ENCODE assay signal across 13 cellular contexts in the genomic region with DNA sequence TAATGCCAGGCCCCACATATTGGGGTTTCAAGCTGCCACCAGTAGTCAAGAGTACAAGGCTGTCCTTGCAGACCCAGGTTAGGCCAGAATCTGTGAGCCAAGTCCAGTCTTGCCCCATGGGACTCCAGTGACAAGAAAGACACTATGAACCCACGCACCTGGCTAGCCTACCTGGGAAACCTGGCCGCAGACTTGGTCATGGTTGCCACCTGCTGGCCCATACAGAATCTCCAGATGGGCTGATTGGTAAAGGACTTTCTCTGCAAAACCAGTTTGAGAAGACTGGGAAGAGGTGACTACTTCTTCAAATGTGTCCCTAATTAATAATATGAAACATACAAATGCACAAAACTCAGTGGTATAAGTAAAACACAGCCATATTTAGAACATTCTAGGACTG.
DNase-seq lines count a peak whose midpoint lies in the region; ATAC-seq and TF ChIP-seq lines count a peak whose summit lies in the region.
"Had no signal": no experiment of that assay in that cellular context is flagged by ENCODE, and none has a peak within 500 bp of the region (broad histone marks: within the 10 kb centered on the region; RNA-seq: fewer than 3 reads in every experiment).

No MANE protein-coding gene starts in this region.

- DNase-seq in H7 (peak; percentile 6), NCI-H2171 treated with DMSO at 0.1 percent for 48 hours (lab: John Stamatoyannopoulos, UW) (peak; percentile 65), chondrocyte (ENCODE audit: low spot score) (no peak), uterus (no peak), amygdala (lab: John Stamatoyannopoulos, UW) (no peak), esophagus squamous epithelium (lab: John Stamatoyannopoulos, UW) (no peak)
- DNase-seq: glutamatergic neuron, occipital lobe, spleen had no signal

- TF ChIP-seq CTCF in chondrocyte (IDR thresholded peaks at IDR 0.05), result peak; percentile 49
- peak; percentile 38 for TF ChIP-seq CTCF in liver (IDR thresholded peaks at IDR 0.05; ENCODE audit: low read depth, low read length, missing input control)
- no peak for TF ChIP-seq CTCF in uterus (IDR thresholded peaks at IDR 0.05)
- TF ChIP-seq CTCF in esophagus squamous epithelium (IDR thresholded peaks at IDR 0.05), result peak in 2 of 6 experiments; percentile 20 to 33

- peaks cover 1% of the 10 kb centered on the region for H3K36me3 Mint-ChIP-seq in chondrocyte (ENCODE audit: low read depth)

- H3K27me3 ChIP-seq in H7 (ENCODE audit: control insufficient read depth, insufficient read depth, low read length) (no peaks in the 10 kb centered on the region), liver (ENCODE audit: control insufficient read depth in 4 of 4, insufficient read depth in 4 of 4, low read length in 3 of 4) (no peaks in the 10 kb centered on the region), uterus (no peaks in the 10 kb centered on the region), esophagus squamous epithelium (no peaks in the 10 kb centered on the region)
- H3K27me3 ChIP-seq: spleen had no signal

- 75% methylated on average over 2 of the region's 2 CpGs for WGBS in liver
- 50 to 60% methylated on average over 1 of the region's 2 CpGs for WGBS in esophagus squamous epithelium, 2 donors

- no peak for TF ChIP-seq POLR2A in uterus (IDR thresholded peaks at IDR 0.05)
- TF ChIP-seq POLR2A in esophagus squamous epithelium (IDR thresholded peaks at IDR 0.05), result no peak

- H3K27ac Mint-ChIP-seq in chondrocyte (ENCODE audit: unreplicated experiment), result no peak overlapping the region
- H3K27ac Mint-ChIP-seq: activated T-helper 17 cell treated with anti-CD3 and anti-CD28 coated beads, Interleukin-2, amount 50 U/mL, for 72 hours; T-helper 1 cell treated with Interleukin-12 subunit alpha and Interleukin-12 subunit beta and Interleukin-4 antibody, amounts not matched to agents 30 μg/mL and 1 μg/mL, for 36 hours had no signal

- no peaks in the 10 kb centered on the region for H3K27me3 Mint-ChIP-seq in chondrocyte (ENCODE audit: low read depth)
- H3K27me3 Mint-ChIP-seq: activated T-helper 17 cell treated with anti-CD3 and anti-CD28 coated beads, Interleukin-2, amount 50 U/mL, for 72 hours had no signal

- peaks cover 4% of the 10 kb centered on the region for H3K4me1 Mint-ChIP-seq in chondrocyte (ENCODE audit: low read depth)
- H3K4me1 Mint-ChIP-seq: activated T-helper 17 cell treated with anti-CD3 and anti-CD28 coated beads, Interleukin-2, amount 50 U/mL, for 72 hours had no signal

- peak; percentile 81 to 83 for TF ChIP-seq RAD21 in liver (IDR thresholded peaks at IDR 0.05)

- no peak overlapping the region for H3K4me3 ChIP-seq in H7 (ENCODE audit: insufficient read depth, low read depth, low read length)
- H3K4me3 ChIP-seq in liver (ENCODE audit: low read depth in 1 of 3, low read length in 3 of 3), result no peak overlapping the region
- no peak overlapping the region for H3K4me3 ChIP-seq in uterus
- H3K4me3 ChIP-seq in esophagus squamous epithelium, result no peak overlapping the region
- H3K4me3 ChIP-seq: spleen had no signal

- peaks cover 3 to 8% (median 4%) of the 10 kb centered on the region in 4 donors for H3K4me1 ChIP-seq in liver (ENCODE audit: control insufficient read depth in 4 of 4, insufficient read depth in 4 of 4, low read length in 3 of 4)
- no peaks in the 10 kb centered on the region for H3K4me1 ChIP-seq in uterus
- no peaks in the 10 kb centered on the region for H3K4me1 ChIP-seq in esophagus squamous epithelium
- H3K4me1 ChIP-seq: spleen had no signal

- no peak overlapping the region for H3K9ac ChIP-seq in liver (ENCODE audit: low read depth in 1 of 2, low read length in 2 of 2)

- no peak overlapping the region for H3K4me3 Mint-ChIP-seq in chondrocyte (ENCODE audit: unreplicated experiment)
- H3K4me3 Mint-ChIP-seq: activated T-helper 17 cell treated with anti-CD3 and anti-CD28 coated beads, Interleukin-2, amount 50 U/mL, for 72 hours; T-helper 1 cell treated with Interleukin-12 subunit alpha and Interleukin-12 subunit beta and Interleukin-4 antibody, amounts not matched to agents 30 μg/mL and 1 μg/mL, for 36 hours had no signal

- no peaks in the 10 kb centered on the region for H3K9me3 ChIP-seq in liver (ENCODE audit: control insufficient read depth in 4 of 4, low read length in 3 of 4)
- no peaks in the 10 kb centered on the region for H3K9me3 ChIP-seq in uterus
- peaks cover 0 to 7% (median 4%) of the 10 kb centered on the region in 3 donors for H3K9me3 ChIP-seq in esophagus squamous epithelium

- ATAC-seq in GM19328 (IDR thresholded peaks at IDR 0.05; ENCODE audit: unreplicated experiment), result no peak
- ATAC-seq: activated T-helper 17 cell treated with anti-CD3 and anti-CD28 coated beads, Interleukin-2, amount 50 U/mL, for 72 hours had no signal

- H3K9me3 Mint-ChIP-seq in chondrocyte (ENCODE audit: low read depth), result peaks cover 14% of the 10 kb centered on the region

- intact Hi-C loops in uterus (cut with DNase I; ENCODE audit: low total_unique reads), result no loop called here
- intact Hi-C loops in esophagus squamous epithelium (cut with DNase I), result no loop called here

- H3K36me3 ChIP-seq in H7 (replicated peaks; ENCODE audit: control insufficient read depth, insufficient read depth, low read length) (no peaks in the 10 kb centered on the region), liver (ENCODE audit: control insufficient read depth in 4 of 4, insufficient read depth in 3 of 4, low read depth in 1 of 4, low read length in 3 of 4) (no peaks in the 10 kb centered on the region), uterus (no peaks in the 10 kb centered on the region), esophagus squamous epithelium (no peaks in the 10 kb centered on the region)
- H3K36me3 ChIP-seq: spleen had no signal

- H3K27ac ChIP-seq in liver (ENCODE audit: low read depth in 1 of 2, low read length in 2 of 2), result no peak overlapping the region
- no peak overlapping the region for H3K27ac ChIP-seq in uterus
- no peak overlapping the region for H3K27ac ChIP-seq in esophagus squamous epithelium
- H3K27ac ChIP-seq: spleen had no signal

TF ChIP-seq in liver, 16 proteins besides CTCF, POLR2A, EP300 and RAD21:
- no peak for TF ChIP-seq GABPA (IDR thresholded peaks at IDR 0.05 in 1 of 2, conservative IDR thresholded peaks at IDR 0.05 in 1 of 2)
- TF ChIP-seq HNF4A (conservative IDR thresholded peaks at IDR 0.05), result peak; percentile 14 to 33
TF ChIP-seq in liver: peak in this region for 1.

Comparison
In these comparisons a context has a peak if more than half of its experiments do, and no peak if none do; other contexts are left out.
1. DNase-seq: peak in H7 (single experiment) and NCI-H2171 treated with DMSO at 0.1 percent for 48 hours (single experiment); none in chondrocyte (single experiment), uterus (0 of 2), amygdala (0 of 56) and esophagus squamous epithelium (single experiment).
2. CTCF ChIP-seq: peak in chondrocyte (single experiment) and liver (single experiment); none in uterus (0 of 4).